In the genomic region with DNA sequence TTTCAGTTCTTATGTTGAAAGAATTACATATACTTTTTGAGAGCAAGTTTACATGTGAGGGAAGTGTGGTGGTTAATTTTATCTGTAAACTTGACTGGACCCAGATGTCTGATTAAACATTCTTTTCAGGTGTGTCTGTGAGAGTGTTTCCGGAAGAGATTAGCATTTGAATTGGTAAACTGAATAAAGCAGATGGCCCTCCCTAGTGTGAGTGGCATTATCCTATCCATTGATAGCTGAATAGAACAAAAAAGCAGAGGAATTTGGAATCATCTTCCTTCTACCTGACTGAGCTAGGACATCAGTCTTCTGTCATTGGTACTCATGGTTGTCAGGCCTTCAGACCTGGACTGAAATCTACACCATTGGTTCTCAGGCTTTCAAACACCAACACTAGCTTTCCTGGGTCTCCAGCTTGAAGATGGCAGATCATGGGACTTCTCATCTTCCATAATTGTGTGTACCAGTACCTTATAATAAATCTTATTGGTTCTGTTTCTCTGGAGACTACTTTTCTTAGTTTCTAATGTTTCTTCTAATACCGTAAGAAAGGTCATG, we compare ENCODE assay signal across 23 cellular contexts. TPM values are rescaled to one million over a fixed set of nuclear protein-coding genes. Genes with fewer than 3 reads are reported as not detected.
DNase-seq lines count a peak whose midpoint lies in the region; ATAC-seq and TF ChIP-seq lines count a peak whose summit lies in the region.
"Had no signal": no experiment of that assay in that cellular context is flagged by ENCODE, and none has a peak within 500 bp of the region (broad histone marks: within the 10 kb centered on the region; RNA-seq: fewer than 3 reads in every experiment).

No MANE protein-coding gene starts in this region.

- H3K4me2 ChIP-seq in GM23338: peak overlapping the region; percentile 23; the same call in 1 of the 2 replicates
- H3K4me2 ChIP-seq: BLaER1 had no signal

- H3K36me3 ChIP-seq in GM23338 (ENCODE audit: insufficient read depth): no peaks in the 10 kb centered on the region; the same call in 1 of the 2 replicates
- H3K36me3 ChIP-seq: Peyer's patch had no signal

- TF ChIP-seq CTCF in GM23338 (conservative IDR thresholded peaks at IDR 0.05; ENCODE audit: low read depth in 2 of 2): no peak
- TF ChIP-seq CTCF in glutamatergic neuron (IDR thresholded peaks at IDR 0.05; ENCODE audit: partially characterized antibody, unreplicated experiment): no peak

- H3K36me3 Mint-ChIP-seq in GM23338 (ENCODE audit: low read depth) (peaks cover 40% of the 10 kb centered on the region), glutamatergic neuron (ENCODE audit: unreplicated experiment) (peaks cover 34% of the 10 kb centered on the region)
- H3K36me3 Mint-ChIP-seq in stimulated activated effector memory CD8-positive, alpha-beta T cell treated with anti-CD3 and anti-CD28 coated beads, Interleukin-12 subunit alpha, Interleukin-12 subunit beta, amount 100 ng/mL, for 72 hours: no peaks in the 10 kb centered on the region
- H3K36me3 Mint-ChIP-seq: CD4-positive, alpha-beta memory T cell had no signal

- H3K27ac Mint-ChIP-seq in GM23338: 0 out of 2 replicates have a peak overlapping the region, but pooled peaks have one; percentile 2
- peak overlapping the region; percentile 75 for H3K27ac Mint-ChIP-seq in glutamatergic neuron (ENCODE audit: unreplicated experiment)
- no peak overlapping the region for H3K27ac Mint-ChIP-seq in stimulated activated effector memory CD8-positive, alpha-beta T cell treated with anti-CD3 and anti-CD28 coated beads, Interleukin-12 subunit alpha, Interleukin-12 subunit beta, amount 100 ng/mL, for 72 hours
- H3K27ac Mint-ChIP-seq: CD4-positive, alpha-beta memory T cell had no signal

- no peak overlapping the region for H3K4me3 Mint-ChIP-seq in GM23338
- H3K4me3 Mint-ChIP-seq in glutamatergic neuron (ENCODE audit: unreplicated experiment): peak overlapping the region; percentile 40
- no peak overlapping the region for H3K4me3 Mint-ChIP-seq in stimulated activated effector memory CD8-positive, alpha-beta T cell treated with anti-CD3 and anti-CD28 coated beads, Interleukin-12 subunit alpha, Interleukin-12 subunit beta, amount 100 ng/mL, for 72 hours
- H3K4me3 Mint-ChIP-seq: CD4-positive, alpha-beta memory T cell had no signal

- H3K4me1 ChIP-seq in GM23338 (ENCODE audit: insufficient read depth): peaks cover 22% of the 10 kb centered on the region
- H3K4me1 ChIP-seq: BLaER1, Caco-2, Peyer's patch had no signal

- peaks cover 29% of the 10 kb centered on the region for H3K9me3 Mint-ChIP-seq in GM23338
- peaks cover 27% of the 10 kb centered on the region for H3K9me3 Mint-ChIP-seq in glutamatergic neuron (ENCODE audit: unreplicated experiment)
- H3K9me3 Mint-ChIP-seq in stimulated activated effector memory CD8-positive, alpha-beta T cell treated with anti-CD3 and anti-CD28 coated beads, Interleukin-12 subunit alpha, Interleukin-12 subunit beta, amount 100 ng/mL, for 72 hours: peaks cover 3% of the 10 kb centered on the region

- no peaks in the 10 kb centered on the region for H4K20me1 ChIP-seq in GM23338 (replicated peaks; ENCODE audit: insufficient read depth)
- H4K20me1 ChIP-seq: BLaER1 had no signal

- no peak overlapping the region for H2AFZ ChIP-seq in GM23338

- no peaks in the 10 kb centered on the region for H3F3A ChIP-seq in GM23338 (replicated peaks; ENCODE audit: low read depth)

- H3K27me3 ChIP-seq in GM23338 (ENCODE audit: insufficient read depth): no peaks in the 10 kb centered on the region
- H3K27me3 ChIP-seq: BLaER1, Peyer's patch had no signal

- H3K4me1 Mint-ChIP-seq in GM23338 (peaks cover 25% of the 10 kb centered on the region), glutamatergic neuron (ENCODE audit: low read depth, unreplicated experiment) (peaks cover 28% of the 10 kb centered on the region)
- H3K4me1 Mint-ChIP-seq in stimulated activated effector memory CD8-positive, alpha-beta T cell treated with anti-CD3 and anti-CD28 coated beads, Interleukin-12 subunit alpha, Interleukin-12 subunit beta, amount 100 ng/mL, for 72 hours: no peaks in the 10 kb centered on the region
- H3K4me1 Mint-ChIP-seq: CD4-positive, alpha-beta memory T cell had no signal

- H3K27ac ChIP-seq in GM23338 (ENCODE audit: low read depth): peak overlapping the region; percentile 24; the same call in 1 of the 2 replicates
- H3K27ac ChIP-seq: 22Rv1, BLaER1, Peyer's patch had no signal

- peaks cover 31% of the 10 kb centered on the region for H3K9me2 ChIP-seq in GM23338 (ENCODE audit: insufficient read depth)

- no peak overlapping the region for H3K4me3 ChIP-seq in GM23338
- H3K4me3 ChIP-seq: BLaER1, Peyer's patch had no signal

- no peaks in the 10 kb centered on the region for H3K79me2 ChIP-seq in GM23338 (replicated peaks; ENCODE audit: insufficient read depth)

- peak; percentile 41 for DNase-seq in DMS 273 (lab: John Stamatoyannopoulos, UW; ENCODE audit: unreplicated experiment)
- DNase-seq in DMS 273 treated with DMSO at 0.1 percent for 48 hours (lab: John Stamatoyannopoulos, UW): no peak
- DNase-seq in GM23338 (ENCODE audit: low spot score): peak; percentile 54
- peak; percentile 34 for DNase-seq in NCI-H146 treated with DMSO at 0.1 percent for 48 hours (lab: John Stamatoyannopoulos, UW; ENCODE audit: unreplicated experiment)
- DNase-seq in glutamatergic neuron: no peak
- no peak for DNase-seq in activated CD4-positive, alpha-beta T cell treated with anti-CD3 and anti-CD28 coated beads for 1 hour
- DNase-seq in stimulated activated effector memory CD8-positive, alpha-beta T cell treated with anti-CD3 and anti-CD28 coated beads, Interleukin-12 subunit alpha, Interleukin-12 subunit beta, amount 100 ng/mL, for 72 hours (ENCODE audit: low spot score in 2 of 2): no peak
- DNase-seq in LoVo (ENCODE audit: low spot score): no peak
- DNase-seq: ACHN; Caco-2; CD4-positive, alpha-beta memory T cell; DMS53; GDM1; KBM-7; NCI-H1092; NCI-H1436; NCI-H2081; NCI-H526 treated with DMSO at 0.1 percent for 48 hours; NK-92 treated with Interleukin-12 subunit alpha and Interleukin-12 subunit beta, amount 100 ng/mL, for 24 hours; Peyer's patch; T-helper 1 cell had no signal

- H3K27me3 Mint-ChIP-seq in GM23338 (ENCODE audit: insufficient read depth, low read depth, poor library complexity): peaks cover 4% of the 10 kb centered on the region
- H3K27me3 Mint-ChIP-seq in glutamatergic neuron (ENCODE audit: unreplicated experiment): peaks cover 5% of the 10 kb centered on the region

- peak; percentile 83 for ATAC-seq in GM23338
- no peak for ATAC-seq in stimulated activated effector memory CD8-positive, alpha-beta T cell treated with anti-CD3 and anti-CD28 coated beads, Interleukin-12 subunit alpha, Interleukin-12 subunit beta, amount 100 ng/mL, for 72 hours

TF ChIP-seq in GM23338, 12 proteins besides CTCF, POLR2A, EP300 and RAD21 (continues in another document):
- TF ChIP-seq CREB1 (CRISPR knock-in tag; IDR thresholded peaks at IDR 0.05; ENCODE audit: low read depth): no peak
- peak; percentile 43; the same call in 1 of the 2 replicates for TF ChIP-seq ZNF114 (CRISPR knock-in tag; IDR thresholded peaks at IDR 0.05)
- no peak for TF ChIP-seq POLR2AphosphoS5 (IDR thresholded peaks at IDR 0.05; ENCODE audit: low read depth)
- peak; percentile 52; the same call in 1 of the 2 replicates for TF ChIP-seq NANOG (IDR thresholded peaks at IDR 0.05; ENCODE audit: borderline replicate concordance)
- TF ChIP-seq, protein P1, sequence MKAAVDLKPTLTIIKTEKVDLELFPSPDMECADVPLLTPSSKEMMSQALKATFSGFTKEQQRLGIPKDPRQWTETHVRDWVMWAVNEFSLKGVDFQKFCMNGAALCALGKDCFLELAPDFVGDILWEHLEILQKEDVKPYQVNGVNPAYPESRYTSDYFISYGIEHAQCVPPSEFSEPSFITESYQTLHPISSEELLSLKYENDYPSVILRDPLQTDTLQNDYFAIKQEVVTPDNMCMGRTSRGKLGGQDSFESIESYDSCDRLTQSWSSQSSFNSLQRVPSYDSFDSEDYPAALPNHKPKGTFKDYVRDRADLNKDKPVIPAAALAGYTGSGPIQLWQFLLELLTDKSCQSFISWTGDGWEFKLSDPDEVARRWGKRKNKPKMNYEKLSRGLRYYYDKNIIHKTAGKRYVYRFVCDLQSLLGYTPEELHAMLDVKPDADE (IDR thresholded peaks at IDR 0.05): no peak
- no peak for TF ChIP-seq STAT1 (IDR thresholded peaks at IDR 0.05; ENCODE audit: unreplicated experiment)
- no peak for TF ChIP-seq JUNB (IDR thresholded peaks at IDR 0.05; ENCODE audit: unreplicated experiment)

RNA-seq across cellular contexts. Expression of a gene that starts 36.6 kb away (rescaled TPM):
- total RNA-seq in GM23338 (2014; rRNA removed; shearing (Covaris generic)): 300 and 336 TPM in 2 replicates
- polyA plus RNA-seq in GM23338 (2016; fragmentation: Nextera tagmentation; extraction: Ambion mirVana): 260 and 264 TPM in 2 replicates
- total RNA-seq in glutamatergic neuron (ENCODE audit: unreplicated experiment): 904 TPM

Comparison
In these comparisons a context has a peak if more than half of its experiments do, and no peak if none do; other contexts are left out.
1. DNase-seq: peak in DMS 273 (single experiment), GM23338 (single experiment) and NCI-H146 treated with DMSO at 0.1 percent for 48 hours (single experiment); none in DMS 273 treated with DMSO at 0.1 percent for 48 hours (single experiment), glutamatergic neuron (single experiment), activated CD4-positive, alpha-beta T cell treated with anti-CD3 and anti-CD28 coated beads for 1 hour (single experiment), stimulated activated effector memory CD8-positive, alpha-beta T cell treated with anti-CD3 and anti-CD28 coated beads, Interleukin-12 subunit alpha, Interleukin-12 subunit beta, amount 100 ng/mL, for 72 hours (0 of 2) and LoVo (single experiment).